Comparison of ENCODE assay signal across 8 cellular contexts in the genomic region with DNA sequence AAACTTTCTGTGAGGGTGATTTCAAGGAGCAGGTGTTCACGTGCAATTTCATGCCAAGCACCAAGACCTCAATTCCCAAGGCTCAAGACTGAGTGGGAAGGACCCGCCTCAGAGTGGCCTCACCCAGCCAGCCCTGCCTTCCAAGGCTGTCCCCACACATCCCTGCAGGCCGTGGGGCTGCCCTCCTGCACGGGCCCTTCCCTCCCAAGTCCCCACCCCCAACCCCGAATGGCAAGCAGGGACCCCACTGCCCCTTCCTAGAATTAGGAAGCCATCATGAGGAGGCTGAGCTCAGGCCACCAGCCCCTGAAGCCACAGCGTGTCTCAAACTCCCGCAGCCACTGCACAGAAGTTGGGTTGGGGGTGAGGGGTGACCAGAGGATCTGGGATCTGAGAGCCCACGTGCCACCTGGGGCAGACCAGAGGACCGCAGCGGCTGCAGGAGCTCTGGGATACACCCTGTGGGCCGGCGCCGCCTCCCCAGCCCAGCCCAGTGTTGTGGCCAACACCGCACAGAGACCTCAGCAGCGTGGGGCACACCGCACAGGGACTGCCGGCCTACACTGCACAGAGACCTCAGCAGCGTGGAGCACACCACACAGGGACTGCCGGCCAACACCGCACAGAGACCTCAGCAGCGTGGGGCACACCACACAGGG.
"Had no signal": no experiment of that assay in that cellular context is flagged by ENCODE, and none has a peak within 500 bp of the region (broad histone marks: within the 10 kb centered on the region; RNA-seq: fewer than 3 reads in every experiment).

No MANE protein-coding gene starts in this region.

- H3K4me2 ChIP-seq: GM23338 had no signal

- H3K4me1 Mint-ChIP-seq: H9 had no signal

- H3K27ac Mint-ChIP-seq: GM23338, H9 had no signal

- ATAC-seq: GM23338 had no signal

- H3K4me3 Mint-ChIP-seq: GM23338, H9 had no signal

- DNase-seq: H9, HCEC 1CT, IMR-90, KBM-7 had no signal

- H2AFZ ChIP-seq: GM23338 had no signal

- H3K9me3 Mint-ChIP-seq: GM23338, H9 had no signal

- H3K4me3 ChIP-seq: GM23338 had no signal

- FAIRE-seq: H1, H54, HTR-8/SVneo had no signal
